ENCODE assay signal across 37 cellular contexts in genomic region chr2:240885566-240885965, GRCh38. TPM values are rescaled to one million over a fixed set of nuclear protein-coding genes. Genes with fewer than 3 reads are reported as not detected.
"Had no signal": no experiment of that assay in that cellular context is flagged by ENCODE, and none has a peak within 500 bp of the region (broad histone marks: within the 10 kb centered on the region; RNA-seq: fewer than 3 reads in every experiment).

No MANE protein-coding gene starts in this region.

- H3K4me3 Mint-ChIP-seq: activated CD4-positive, alpha-beta memory T cell treated with anti-CD3 and anti-CD28 coated beads for 36 hours; activated CD4-positive, alpha-beta T cell treated with anti-CD3 and anti-CD28 coated beads, Interleukin-2, amount 10 ng/mL, durations not matched to agents 24 days and 14 days; activated naive CD4-positive, alpha-beta T cell treated with anti-CD3 and anti-CD28 coated beads, Interleukin-2, amount 10 ng/mL, durations not matched to agents 7 days and 5 days; activated naive CD8-positive, alpha-beta T cell treated with anti-CD3 and anti-CD28 coated beads, Interleukin-2, amount 10 ng/mL, durations not matched to agents 7 days and 5 days; activated T-helper 1 cell treated with anti-CD3 and anti-CD28 coated beads, Interleukin-12 subunit alpha, Interleukin-12 subunit beta, Interleukin-2, Interleukin-4 antibody, amounts not matched to agents 30 ng/mL and 10 ng/mL and 1 ng/mL, durations not matched to agents 14 hours and 24 hours and 36 hours; nephron; stimulated activated memory B cell treated with anti-CD40 and anti-IgM and Interleukin-4, amounts not matched to agents 10 μg/mL and 1 μg/mL and 100 μg/mL, for 72 hours; stimulated activated naive CD8-positive, alpha-beta T cell treated with anti-CD3 and anti-CD28 coated beads, Interleukin-15, amount 100 ng/mL, for 72 hours; T-helper 17 cell had no signal

- H3K27me3 ChIP-seq: brain microvascular endothelial cell, gastroesophageal sphincter, sigmoid colon, upper lobe of left lung had no signal

- ATAC-seq: gastroesophageal sphincter; left colon; stimulated activated memory B cell treated with anti-CD40 and anti-IgM and Interleukin-4, amounts not matched to agents 10 μg/mL and 1 μg/mL and 100 μg/mL, for 72 hours; stimulated activated naive CD8-positive, alpha-beta T cell treated with anti-CD3 and anti-CD28 coated beads, Interleukin-15, amount 100 ng/mL, for 72 hours; T-helper 17 cell had no signal

- DNase-seq: activated CD4-positive, alpha-beta memory T cell treated with anti-CD3 and anti-CD28 coated beads for 36 hours; activated CD4-positive, alpha-beta T cell treated with anti-CD3 and anti-CD28 coated beads, Interleukin-2, amount 10 ng/mL, durations not matched to agents 24 days and 14 days; activated CD4-positive, CD25-positive, alpha-beta regulatory T cell treated with anti-CD3 and anti-CD28 coated beads, Interleukin-2, amount 50 U/mL, for 72 hours; activated CD8-positive, alpha-beta memory T cell treated with anti-CD3 and anti-CD28 coated beads, Interleukin-2, amount 50 U/mL, for 4 hours; activated gamma-delta T cell; activated naive CD4-positive, alpha-beta T cell treated with anti-CD3 and anti-CD28 coated beads, Interleukin-2, amount 10 ng/mL, durations not matched to agents 7 days and 5 days; activated naive CD8-positive, alpha-beta T cell treated with anti-CD3 and anti-CD28 coated beads, Interleukin-2, amount 10 ng/mL, durations not matched to agents 7 days and 5 days; activated T-cell treated with anti-CD3 and anti-CD28 coated beads, Interleukin-2, amount 50 U/mL, for 1 hour; brain microvascular endothelial cell; caudate nucleus; hippocampal formation; mammary epithelial cell; sigmoid colon; small intestine; stimulated activated CD4-positive, alpha-beta T cell treated with anti-CD3 and anti-CD28 coated beads, Interleukin-1b, Interleukin-23, amount 100 ng/mL, for 48 hours; stimulated activated CD4-positive, alpha-beta T cell treated with anti-CD3 and anti-CD28 coated beads, Interleukin-4, amount 100 ng/mL, for 4 hours; stimulated activated CD8-positive, alpha-beta memory T cell treated with anti-CD3 and anti-CD28 coated beads, Interleukin-4, amount 100 ng/mL, for 48 hours; stimulated activated naive CD8-positive, alpha-beta T cell treated with anti-CD3 and anti-CD28 coated beads, Interleukin-15, amount 100 ng/mL, for 72 hours; substantia nigra; T1000; upper lobe of left lung had no signal

- H3K27ac Mint-ChIP-seq: activated CD4-positive, alpha-beta memory T cell treated with anti-CD3 and anti-CD28 coated beads for 36 hours; activated CD4-positive, alpha-beta T cell treated with anti-CD3 and anti-CD28 coated beads, Interleukin-2, amount 10 ng/mL, durations not matched to agents 24 days and 14 days; activated naive CD4-positive, alpha-beta T cell treated with anti-CD3 and anti-CD28 coated beads, Interleukin-2, amount 10 ng/mL, durations not matched to agents 7 days and 5 days; activated naive CD8-positive, alpha-beta T cell treated with anti-CD3 and anti-CD28 coated beads, Interleukin-2, amount 10 ng/mL, durations not matched to agents 7 days and 5 days; activated T-helper 1 cell treated with anti-CD3 and anti-CD28 coated beads, Interleukin-12 subunit alpha, Interleukin-12 subunit beta, Interleukin-2, Interleukin-4 antibody, amounts not matched to agents 30 ng/mL and 10 ng/mL and 1 ng/mL, durations not matched to agents 14 hours and 24 hours and 36 hours; nephron; progenitor cell of endocrine pancreas; stimulated activated memory B cell treated with anti-CD40 and anti-IgM and Interleukin-4, amounts not matched to agents 10 μg/mL and 1 μg/mL and 100 μg/mL, for 72 hours; T-helper 17 cell had no signal

- H3K4me1 Mint-ChIP-seq: activated CD4-positive, alpha-beta T cell treated with anti-CD3 and anti-CD28 coated beads, Interleukin-2, amount 10 ng/mL, durations not matched to agents 24 days and 14 days; activated naive CD4-positive, alpha-beta T cell treated with anti-CD3 and anti-CD28 coated beads, Interleukin-2, amount 10 ng/mL, durations not matched to agents 7 days and 5 days; activated naive CD8-positive, alpha-beta T cell treated with anti-CD3 and anti-CD28 coated beads, Interleukin-2, amount 10 ng/mL, durations not matched to agents 7 days and 5 days; nephron; stimulated activated memory B cell treated with anti-CD40 and anti-IgM and Interleukin-4, amounts not matched to agents 10 μg/mL and 1 μg/mL and 100 μg/mL, for 72 hours; stimulated activated naive CD8-positive, alpha-beta T cell treated with anti-CD3 and anti-CD28 coated beads, Interleukin-15, amount 100 ng/mL, for 72 hours; T-helper 17 cell had no signal

- H3K9me3 Mint-ChIP-seq: activated CD4-positive, alpha-beta memory T cell treated with anti-CD3 and anti-CD28 coated beads for 36 hours; activated CD4-positive, alpha-beta T cell treated with anti-CD3 and anti-CD28 coated beads, Interleukin-2, amount 10 ng/mL, durations not matched to agents 24 days and 14 days; activated naive CD4-positive, alpha-beta T cell treated with anti-CD3 and anti-CD28 coated beads, Interleukin-2, amount 10 ng/mL, durations not matched to agents 7 days and 5 days; activated T-helper 1 cell treated with anti-CD3 and anti-CD28 coated beads, Interleukin-12 subunit alpha, Interleukin-12 subunit beta, Interleukin-2, Interleukin-4 antibody, amounts not matched to agents 30 ng/mL and 10 ng/mL and 1 ng/mL, durations not matched to agents 14 hours and 24 hours and 36 hours; nephron; stimulated activated memory B cell treated with anti-CD40 and anti-IgM and Interleukin-4, amounts not matched to agents 10 μg/mL and 1 μg/mL and 100 μg/mL, for 72 hours; stimulated activated naive CD8-positive, alpha-beta T cell treated with anti-CD3 and anti-CD28 coated beads, Interleukin-15, amount 100 ng/mL, for 72 hours had no signal

- H3K4me3 ChIP-seq: gastroesophageal sphincter, sigmoid colon, upper lobe of left lung had no signal

- H3K9me3 ChIP-seq: gastroesophageal sphincter, sigmoid colon, upper lobe of left lung had no signal

- H3K36me3 Mint-ChIP-seq: activated CD4-positive, alpha-beta memory T cell treated with anti-CD3 and anti-CD28 coated beads for 36 hours; activated naive CD4-positive, alpha-beta T cell treated with anti-CD3 and anti-CD28 coated beads, Interleukin-2, amount 10 ng/mL, durations not matched to agents 7 days and 5 days; activated naive CD8-positive, alpha-beta T cell treated with anti-CD3 and anti-CD28 coated beads, Interleukin-2, amount 10 ng/mL, durations not matched to agents 7 days and 5 days; stimulated activated memory B cell treated with anti-CD40 and anti-IgM and Interleukin-4, amounts not matched to agents 10 μg/mL and 1 μg/mL and 100 μg/mL, for 72 hours had no signal

- H3K36me3 ChIP-seq: brain microvascular endothelial cell, gastroesophageal sphincter, sigmoid colon, upper lobe of left lung had no signal

- H3K27me3 Mint-ChIP-seq: activated CD4-positive, alpha-beta memory T cell treated with anti-CD3 and anti-CD28 coated beads for 36 hours; activated naive CD4-positive, alpha-beta T cell treated with anti-CD3 and anti-CD28 coated beads, Interleukin-2, amount 10 ng/mL, durations not matched to agents 7 days and 5 days; progenitor cell of endocrine pancreas; stimulated activated memory B cell treated with anti-CD40 and anti-IgM and Interleukin-4, amounts not matched to agents 10 μg/mL and 1 μg/mL and 100 μg/mL, for 72 hours; stimulated activated naive CD8-positive, alpha-beta T cell treated with anti-CD3 and anti-CD28 coated beads, Interleukin-15, amount 100 ng/mL, for 72 hours; T-helper 17 cell had no signal

- H3K4me1 ChIP-seq: gastroesophageal sphincter, sigmoid colon, upper lobe of left lung had no signal

- H3K27ac ChIP-seq: brain microvascular endothelial cell, gastroesophageal sphincter, sigmoid colon, upper lobe of left lung had no signal

RNA-seq across cellular contexts. Expression of gene MAB21L4, which starts 10.4 kb away (rescaled TPM):
- total RNA-seq: activated CD4-positive, alpha-beta memory T cell treated with anti-CD3 and anti-CD28 coated beads for 36 hours; activated CD4-positive, alpha-beta T cell treated with anti-CD3 and anti-CD28 coated beads, Interleukin-2, amount 10 ng/mL, durations not matched to agents 24 days and 14 days; activated CD8-positive, alpha-beta memory T cell treated with anti-CD3 and anti-CD28 coated beads for 36 hours; activated naive CD8-positive, alpha-beta T cell treated with anti-CD3 and anti-CD28 coated beads, Interleukin-2, amount 10 ng/mL, durations not matched to agents 7 days and 5 days; activated T-helper 1 cell treated with anti-CD3 and anti-CD28 coated beads, Interleukin-12 subunit alpha, Interleukin-12 subunit beta, Interleukin-2, Interleukin-4 antibody, amounts not matched to agents 30 ng/mL and 10 ng/mL and 1 ng/mL, durations not matched to agents 14 hours and 24 hours and 36 hours; endothelial cell of umbilical vein; fibroblast of lung; fibroblast of villous mesenchyme; osteocyte; sigmoid colon; T-helper 17 cell had no signal
- polyA plus RNA-seq: endothelial cell of umbilical vein, fibroblast of lung had no signal

RNA-seq across cellular contexts. Expression of gene AGXT, which starts 16.9 kb away (rescaled TPM):
- total RNA-seq: activated CD4-positive, alpha-beta memory T cell treated with anti-CD3 and anti-CD28 coated beads for 36 hours; activated CD4-positive, alpha-beta T cell treated with anti-CD3 and anti-CD28 coated beads, Interleukin-2, amount 10 ng/mL, durations not matched to agents 24 days and 14 days; activated CD8-positive, alpha-beta memory T cell treated with anti-CD3 and anti-CD28 coated beads for 36 hours; activated naive CD8-positive, alpha-beta T cell treated with anti-CD3 and anti-CD28 coated beads, Interleukin-2, amount 10 ng/mL, durations not matched to agents 7 days and 5 days; activated T-helper 1 cell treated with anti-CD3 and anti-CD28 coated beads, Interleukin-12 subunit alpha, Interleukin-12 subunit beta, Interleukin-2, Interleukin-4 antibody, amounts not matched to agents 30 ng/mL and 10 ng/mL and 1 ng/mL, durations not matched to agents 14 hours and 24 hours and 36 hours; astrocyte; endothelial cell of umbilical vein; fibroblast of lung; fibroblast of villous mesenchyme; gastroesophageal sphincter; mammary epithelial cell; osteocyte; renal cortical epithelial cell; sigmoid colon; T-helper 17 cell had no signal
- polyA plus RNA-seq: endothelial cell of umbilical vein, esophagus, fibroblast of lung, keratinocyte, mammary epithelial cell had no signal

RNA-seq across cellular contexts. Expression of gene CROCC2, which starts 20.6 kb away (rescaled TPM):
- total RNA-seq: activated CD4-positive, alpha-beta memory T cell treated with anti-CD3 and anti-CD28 coated beads for 36 hours; activated CD4-positive, alpha-beta T cell treated with anti-CD3 and anti-CD28 coated beads, Interleukin-2, amount 10 ng/mL, durations not matched to agents 24 days and 14 days; activated CD8-positive, alpha-beta memory T cell treated with anti-CD3 and anti-CD28 coated beads for 36 hours; activated naive CD8-positive, alpha-beta T cell treated with anti-CD3 and anti-CD28 coated beads, Interleukin-2, amount 10 ng/mL, durations not matched to agents 7 days and 5 days; activated T-helper 1 cell treated with anti-CD3 and anti-CD28 coated beads, Interleukin-12 subunit alpha, Interleukin-12 subunit beta, Interleukin-2, Interleukin-4 antibody, amounts not matched to agents 30 ng/mL and 10 ng/mL and 1 ng/mL, durations not matched to agents 14 hours and 24 hours and 36 hours; astrocyte; endothelial cell of umbilical vein; fibroblast of villous mesenchyme; gastroesophageal sphincter; mammary epithelial cell; osteocyte; sigmoid colon; T-helper 17 cell had no signal
- polyA plus RNA-seq: endothelial cell of umbilical vein, keratinocyte, mammary epithelial cell had no signal
